In genomic region chr14:60656755-60657608, GRCh38 we compare ENCODE assay signal across 8 cellular contexts. TPM values are rescaled to one million over a fixed set of nuclear protein-coding genes. Genes with fewer than 3 reads are reported as not detected.
DNase-seq lines count a peak whose midpoint lies in the region; ATAC-seq and TF ChIP-seq lines count a peak whose summit lies in the region.

No MANE protein-coding gene starts in this region.

- H3K27me3 ChIP-seq in Peyer's patch (peaks cover 3 to 42% of the 10 kb centered on the region in 2 donors), lower lobe of right lung (ENCODE audit: low read depth) (peaks cover 89% of the 10 kb centered on the region)

- H3K36me3 ChIP-seq in Peyer's patch (no peaks in the 10 kb centered on the region), lower lobe of right lung (no peaks in the 10 kb centered on the region)

- peak overlapping the region; percentile 53 for H3K27ac Mint-ChIP-seq in type B pancreatic cell

- H3K9me3 ChIP-seq in Peyer's patch (peaks cover 0 to 10% (median 0%) of the 10 kb centered on the region in 4 donors), lower lobe of right lung (no peaks in the 10 kb centered on the region)

- no peak for TF ChIP-seq POLR2A in Peyer's patch (IDR thresholded peaks at IDR 0.05)

- no peaks in the 10 kb centered on the region for H3K9me3 Mint-ChIP-seq in type B pancreatic cell

- H3K27me3 Mint-ChIP-seq in type B pancreatic cell = peaks cover 74% of the 10 kb centered on the region

- peaks cover 0 to 20% (median 6%) of the 10 kb centered on the region in 4 donors for H3K4me1 ChIP-seq in Peyer's patch
- H3K4me1 ChIP-seq in lower lobe of right lung = peaks cover 40% of the 10 kb centered on the region

- H3K4me3 ChIP-seq in Peyer's patch = peak overlapping the region; percentile 39 to 59 (median 52)
- H3K4me3 ChIP-seq in lower lobe of right lung = peak overlapping the region; percentile 66

- TF ChIP-seq CTCF in Peyer's patch (IDR thresholded peaks at IDR 0.05) (peak in 2 of 6 experiments; percentile 16 to 36), lower lobe of right lung (IDR thresholded peaks at IDR 0.05) (peak; percentile 45), type B pancreatic cell (conservative IDR thresholded peaks at IDR 0.05) (peak; percentile 62)

- no peaks in the 10 kb centered on the region for H3K36me3 Mint-ChIP-seq in type B pancreatic cell

- ATAC-seq in GM21381 (IDR thresholded peaks at IDR 0.05; ENCODE audit: unreplicated experiment) (peak; percentile 84), HG03565 (IDR thresholded peaks at IDR 0.05; ENCODE audit: unreplicated experiment) (peak; percentile 77), lower lobe of right lung (peak; percentile 83 to 87)

- intact Hi-C loops in lower lobe of right lung (cut with DNase I) = no loop called here

- peaks cover 55% of the 10 kb centered on the region for H3K4me1 Mint-ChIP-seq in type B pancreatic cell (ENCODE audit: unreplicated experiment)

- peak overlapping the region; percentile 88 for H3K4me3 Mint-ChIP-seq in type B pancreatic cell

- DNase-seq in NCI-H345 (lab: John Stamatoyannopoulos, UW) (peak; percentile 70), NCI-H345 treated with DMSO at 0.1 percent for 48 hours (lab: John Stamatoyannopoulos, UW; ENCODE audit: unreplicated experiment) (no peak), Peyer's patch (peak; percentile 54 to 79 (median 56)), dedifferentiated amniotic fluid mesenchymal stem cell (ENCODE audit: extremely low spot score) (peak; percentile 67), lower lobe of right lung (peak; percentile 69), type B pancreatic cell (ENCODE audit: extremely low spot score, unreplicated experiment) (peak; percentile 79)

- H3K27ac ChIP-seq in Peyer's patch = no peak overlapping the region
- peak overlapping the region; percentile 19 for H3K27ac ChIP-seq in lower lobe of right lung

RNA-seq across cellular contexts. Expression of gene SIX1, which starts 7.7 kb away (rescaled TPM):
- not detected for total RNA-seq in Peyer's patch
- 2.3 TPM for total RNA-seq in lower lobe of right lung
- total RNA-seq in type B pancreatic cell (ENCODE audit: low replicate concordance) = 1.00 and 32.6 TPM in 2 replicates
